Comparison of ENCODE assay signal across 8 cellular contexts in the genomic region with DNA sequence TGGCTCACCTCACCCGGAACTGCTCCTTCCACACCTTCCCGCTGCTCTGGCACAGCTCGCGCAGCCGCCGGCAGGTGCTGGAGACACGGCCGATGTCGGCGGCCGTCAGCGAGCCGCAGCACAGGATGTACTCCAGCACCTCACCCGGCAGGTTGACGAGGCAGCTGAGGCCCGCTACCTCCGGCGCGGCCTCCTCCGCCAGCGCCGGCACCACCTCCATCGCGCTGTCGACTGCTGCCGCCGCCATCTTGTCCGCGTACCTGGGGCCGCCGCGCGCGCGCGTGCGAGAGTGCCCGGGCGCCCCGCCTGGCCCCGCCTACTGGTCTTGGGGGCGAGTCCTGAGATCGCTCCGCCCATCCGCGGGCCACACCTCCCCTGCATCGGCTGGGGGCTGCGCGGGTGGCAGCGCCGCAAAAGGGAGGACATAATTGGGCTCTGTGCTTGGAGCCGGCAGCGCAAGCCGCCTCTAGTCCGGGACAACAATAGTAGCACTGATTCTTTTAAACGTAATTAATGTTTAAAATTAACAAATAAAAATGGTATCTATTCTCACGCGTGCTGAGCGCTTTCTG. TPM values are rescaled to one million over a fixed set of nuclear protein-coding genes. Genes with fewer than 3 reads are reported as not detected.
DNase-seq lines count a peak whose midpoint lies in the region; ATAC-seq, FAIRE-seq and TF ChIP-seq lines count a peak whose summit lies in the region.

TSS of gene FBXO21 (minus strand) at position 261 of the 572 bp plus-strand sequence. CDS start at position 247, 14 bp downstream.

- POLR2A ChIA-PET in A549 (lab: Yijun Ruan, JAX) = no interaction called here

- TF ChIP-seq RAD21 in A549 (conservative IDR thresholded peaks at IDR 0.05 in 1 of 2, IDR thresholded peaks at IDR 0.05 in 1 of 2) = no peak

- ATAC-seq in A549 (peak; percentile 89 to 94), GM18867 (IDR thresholded peaks at IDR 0.05; ENCODE audit: unreplicated experiment) (peak; percentile 92), HG03097 (IDR thresholded peaks at IDR 0.05; ENCODE audit: low FRiP score, unreplicated experiment) (peak; percentile 91)

- CTCF ChIA-PET in A549 (lab: Yijun Ruan, JAX) = interaction anchor here (0.9 to 1.4 kb wide), 2 partner anchors 13 to 22 kb away, joined by 3 read pairs; no protein-coding TSS in a partner anchor

- DNase-seq in A549 (ENCODE audit: low read depth in 1 of 2, low spot score in 1 of 2) (peak; percentile 91), NCI-H2171 (lab: John Stamatoyannopoulos, UW) (peak; percentile 93), WERI-Rb-1 (peak; percentile 90), breast epithelium (ENCODE audit: low spot score in 2 of 2) (peak; percentile 88 to 90), iPS-NIHi11 (ENCODE audit: low spot score) (peak; percentile 99), small intestine (peak; percentile 85)

- peak within 1 kb of the TSS; percentile 85 for H3K4me2 ChIP-seq in A549

- TF ChIP-seq EP300 in A549 (IDR thresholded peaks at IDR 0.05) = no peak

- peaks cover 13% of the 10 kb centered on the region; the same call in 1 of the 3 replicates for H3K4me1 ChIP-seq in A549
- peaks cover 0 to 7% of the 10 kb centered on the region in 2 donors for H3K4me1 ChIP-seq in breast epithelium
- no peaks in the 10 kb centered on the region for H3K4me1 ChIP-seq in small intestine (ENCODE audit: control insufficient read depth in 2 of 2, insufficient read depth in 1 of 2, low read depth in 1 of 2, low read length in 1 of 2)

- peak within 1 kb of the TSS; percentile 83 to 95 for H3K27ac ChIP-seq in A549
- peak within 1 kb of the TSS; percentile 78 for H3K27ac ChIP-seq in WERI-Rb-1
- peak within 1 kb of the TSS; percentile 77 to 89 for H3K27ac ChIP-seq in breast epithelium
- H3K27ac ChIP-seq in small intestine (ENCODE audit: low read depth in 1 of 2, low read length in 1 of 2) = peak within 1 kb of the TSS; percentile 83 to 95

- H3K27me3 ChIP-seq in WERI-Rb-1 (ENCODE audit: insufficient read depth, low read depth, severe bottlenecking) = no peaks in the 10 kb centered on the region
- no peaks in the 10 kb centered on the region for H3K27me3 ChIP-seq in breast epithelium
- no peaks in the 10 kb centered on the region for H3K27me3 ChIP-seq in small intestine (ENCODE audit: control insufficient read depth in 2 of 2, insufficient read depth in 2 of 2, low read length in 2 of 2)

- FAIRE-seq in A549 (lab: Jason Lieb, UNC) = no peak
- FAIRE-seq in small intestine (lab: Jason Lieb, UNC) = no peak

- intact Hi-C loops in breast epithelium (cut with DNase I; ENCODE audit: low total_unique reads) = loop anchor here (1.0 kb wide), 1 partner anchor 9 kb away; no protein-coding TSS in a partner anchor

- 5% methylated on average over 10 of the region's 59 CpGs for WGBS in A549 (ENCODE audit: missing lambda C conversion rate)
- 2% methylated on average over 51 to 59 of the region's 59 CpGs for WGBS in small intestine, 3 donors

- H3K9me3 ChIP-seq in A549 (no peaks in the 10 kb centered on the region), WERI-Rb-1 (ENCODE audit: severe bottlenecking) (peaks cover 4% of the 10 kb centered on the region), breast epithelium (no peaks in the 10 kb centered on the region), small intestine (ENCODE audit: control insufficient read depth, low read depth) (no peaks in the 10 kb centered on the region)

- no peak for TF ChIP-seq CTCF in A549 (IDR thresholded peaks at IDR 0.05)
- no peak for TF ChIP-seq CTCF in WERI-Rb-1 (IDR thresholded peaks at IDR 0.05; ENCODE audit: low read depth, low read length)
- peak in 1 of 3 donors; percentile 19 for TF ChIP-seq CTCF in breast epithelium (IDR thresholded peaks at IDR 0.05)

- TF ChIP-seq POLR2A in A549 (IDR thresholded peaks at IDR 0.05; ENCODE audit: low read length) = peak; percentile 98
- TF ChIP-seq POLR2A in breast epithelium (IDR thresholded peaks at IDR 0.05) = peak; percentile 78

- H3K36me3 ChIP-seq in WERI-Rb-1 (peaks cover 27% of the 10 kb centered on the region), breast epithelium (no peaks in the 10 kb centered on the region), small intestine (ENCODE audit: control insufficient read depth in 2 of 2, insufficient read depth in 2 of 2, low read length in 2 of 2) (no peaks in the 10 kb centered on the region)

- peak within 1 kb of the TSS; percentile 84 for H3K4me3 ChIP-seq in A549
- peak within 1 kb of the TSS; percentile 92 for H3K4me3 ChIP-seq in WERI-Rb-1 (ENCODE audit: low read depth, low read length)
- H3K4me3 ChIP-seq in breast epithelium = peak within 1 kb of the TSS; percentile 74 to 99 (median 87)
- peak within 1 kb of the TSS; percentile 81 to 96 for H3K4me3 ChIP-seq in small intestine (ENCODE audit: low read depth in 1 of 2, low read length in 2 of 2)

TF ChIP-seq in A549, 52 proteins besides CTCF, POLR2A, EP300 and RAD21:
- TF ChIP-seq, protein P1, sequence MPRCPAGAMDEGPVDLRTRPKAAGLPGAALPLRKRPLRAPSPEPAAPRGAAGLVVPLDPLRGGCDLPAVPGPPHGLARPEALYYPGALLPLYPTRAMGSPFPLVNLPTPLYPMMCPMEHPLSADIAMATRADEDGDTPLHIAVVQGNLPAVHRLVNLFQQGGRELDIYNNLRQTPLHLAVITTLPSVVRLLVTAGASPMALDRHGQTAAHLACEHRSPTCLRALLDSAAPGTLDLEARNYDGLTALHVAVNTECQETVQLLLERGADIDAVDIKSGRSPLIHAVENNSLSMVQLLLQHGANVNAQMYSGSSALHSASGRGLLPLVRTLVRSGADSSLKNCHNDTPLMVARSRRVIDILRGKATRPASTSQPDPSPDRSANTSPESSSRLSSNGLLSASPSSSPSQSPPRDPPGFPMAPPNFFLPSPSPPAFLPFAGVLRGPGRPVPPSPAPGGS (IDR thresholded peaks at IDR 0.05) = peak; percentile 89
- TF ChIP-seq, protein P2, sequence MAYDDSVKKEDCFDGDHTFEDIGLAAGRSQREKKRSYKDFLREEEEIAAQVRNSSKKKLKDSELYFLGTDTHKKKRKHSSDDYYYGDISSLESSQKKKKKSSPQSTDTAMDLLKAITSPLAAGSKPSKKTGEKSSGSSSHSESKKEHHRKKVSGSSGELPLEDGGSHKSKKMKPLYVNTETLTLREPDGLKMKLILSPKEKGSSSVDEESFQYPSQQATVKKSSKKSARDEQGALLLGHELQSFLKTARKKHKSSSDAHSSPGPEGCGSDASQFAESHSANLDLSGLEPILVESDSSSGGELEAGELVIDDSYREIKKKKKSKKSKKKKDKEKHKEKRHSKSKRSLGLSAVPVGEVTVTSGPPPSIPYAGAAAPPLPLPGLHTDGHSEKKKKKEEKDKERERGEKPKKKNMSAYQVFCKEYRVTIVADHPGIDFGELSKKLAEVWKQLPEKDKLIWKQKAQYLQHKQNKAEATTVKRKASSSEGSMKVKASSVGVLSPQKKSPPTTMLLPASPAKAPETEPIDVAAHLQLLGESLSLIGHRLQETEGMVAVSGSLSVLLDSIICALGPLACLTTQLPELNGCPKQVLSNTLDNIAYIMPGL (CRISPR knock-in tag; IDR thresholded peaks at IDR 0.05; ENCODE audit: borderline replicate concordance) = peak; percentile 54; the same call in 1 of the 2 replicates
- TF ChIP-seq MYC (IDR thresholded peaks at IDR 0.05; ENCODE audit: borderline replicate concordance, low read length) (0 out of 2 replicates have a peak, but pooled peaks have one; percentile 29), EHF (CRISPR knock-in tag; IDR thresholded peaks at IDR 0.05) (0 out of 2 replicates have a peak, but pooled peaks have one; percentile 24), JUN (IDR thresholded peaks at IDR 0.05) (peak; percentile 70 to 85; a peak in 4 of 5 replicates), SMC3 (IDR thresholded peaks at IDR 0.05) (no peak), NFE2L2 (conservative IDR thresholded peaks at IDR 0.05; ENCODE audit: low read length) (no peak), MAX (IDR thresholded peaks at IDR 0.05) (peak; percentile 73), PHF8 (IDR thresholded peaks at IDR 0.05; ENCODE audit: borderline replicate concordance, low read depth) (peak; percentile 86), KDM5A (IDR thresholded peaks at IDR 0.05) (peak; percentile 66; the same call in 1 of the 2 replicates)

RNA-seq across cellular contexts. Expression of gene FBXO21, which starts in this region (rescaled TPM):
- polyA plus RNA-seq in A549 (2011; rRNA removed) (60.3 and 62.4 TPM in 2 replicates), A549 (2017; fragmentation: RNase III; extraction: RNeasy Plus Mini Kit Qiagen cat#74134 plus additional on column Dnase treatment) (29.8 to 33.2 TPM (median 31.2 TPM) in 3 replicates), small intestine (10 to 100 TPM in 1 of 3 donors, 1 to 10 TPM in 2; 6.8 to 16.8 (median 8.5) TPM)
- polyA plus RNA-seq in A549 (2012; cell fraction: cytosol; rRNA removed) = 88.7 and 101 TPM in 2 replicates
- 110 and 149 TPM in 2 replicates for polyA plus RNA-seq in A549 (2012; cell fraction: nucleus; rRNA removed)
- polyA minus RNA-seq in A549 (2011; rRNA and poly(A)+ RNA removed) = 151 and 197 TPM in 2 replicates
- total RNA-seq in breast epithelium = 10 to 100 TPM; 64.0 to 99.0 (median 65.3) TPM

Comparison
In these comparisons a context has a peak if more than half of its experiments do, and no peak if none do; other contexts are left out.
1. Peak in every context shown above with its lines: DNase-seq, ATAC-seq, H3K4me3 ChIP-seq and H3K27ac ChIP-seq.